8 cellular contexts compared by ENCODE assay signal in genomic region chr10:17644485-17644964, GRCh38. TPM values are rescaled to one million over a fixed set of nuclear protein-coding genes. Genes with fewer than 3 reads are reported as not detected.
DNase-seq lines count a peak whose midpoint lies in the region; ATAC-seq and TF ChIP-seq lines count a peak whose summit lies in the region.

No MANE protein-coding gene starts in this region.

- peak overlapping the region; percentile 100 for H3K4me3 ChIP-seq in DOHH2 (ENCODE audit: low read length)
- peak overlapping the region; percentile 87 for H3K4me3 ChIP-seq in WI38 (ENCODE audit: low read depth, low read length)
- peak overlapping the region; percentile 96 to 99 for H3K4me3 ChIP-seq in foreskin fibroblast (ENCODE audit: low read depth in 1 of 2, low read length in 2 of 2)
- peak overlapping the region; percentile 93 for H3K4me3 ChIP-seq in trophoblast cell (ENCODE audit: low read depth, low read length)

- peaks cover 26% of the 10 kb centered on the region for H3K4me1 ChIP-seq in DOHH2 (ENCODE audit: control insufficient read depth, low read length)
- peaks cover 2 to 5% of the 10 kb centered on the region in 2 experiments for H3K4me1 ChIP-seq in trophoblast cell (ENCODE audit: control insufficient read depth in 1 of 2, insufficient read depth in 2 of 2, low read length in 2 of 2)

- H3K27me3 ChIP-seq in DOHH2 (ENCODE audit: control insufficient read depth, low read length) (no peaks in the 10 kb centered on the region), trophoblast cell (ENCODE audit: insufficient read depth, low read length) (no peaks in the 10 kb centered on the region)

- peaks cover 82% of the 10 kb centered on the region for H3K79me2 ChIP-seq in DOHH2 (ENCODE audit: control insufficient read depth, low read length)
- H3K79me2 ChIP-seq in trophoblast cell (ENCODE audit: control insufficient read depth, insufficient read depth, low read length, poor library complexity): peaks cover 9% of the 10 kb centered on the region

- ATAC-seq in GM21381 (IDR thresholded peaks at IDR 0.05; ENCODE audit: unreplicated experiment) (peak; percentile 27), HG03571 (IDR thresholded peaks at IDR 0.05; ENCODE audit: unreplicated experiment) (peak; percentile 19), GM18520 (IDR thresholded peaks at IDR 0.05; ENCODE audit: unreplicated experiment) (no peak)

- peak overlapping the region; percentile 96 for H4K91ac ChIP-seq in trophoblast cell (ENCODE audit: low read depth, low read length)

- peaks cover 16% of the 10 kb centered on the region for H3K79me1 ChIP-seq in trophoblast cell (ENCODE audit: low read length)

- no peaks in the 10 kb centered on the region for H3F3A ChIP-seq in DOHH2 (ENCODE audit: control insufficient read depth, insufficient read depth)

- H3K14ac ChIP-seq in trophoblast cell (ENCODE audit: low read length): peak overlapping the region; percentile 96

- peak overlapping the region; percentile 88 for H2AFZ ChIP-seq in trophoblast cell (ENCODE audit: insufficient read depth, low read length, poor library complexity)

- H3K4me2 ChIP-seq in DOHH2 (ENCODE audit: low read length) (peak overlapping the region; percentile 88), trophoblast cell (ENCODE audit: low read length) (peak overlapping the region; percentile 72)

- H2BK120ac ChIP-seq in trophoblast cell (ENCODE audit: insufficient read depth, low read length, poor library complexity): peak overlapping the region; percentile 93

- peak overlapping the region; percentile 90 for H3K4ac ChIP-seq in trophoblast cell (ENCODE audit: low read depth, low read length)

- WGBS in trophoblast cell (ENCODE audit: extremely low coverage, insufficient coverage, insufficient read length): no CpG with 5 or more reads among the region's 9 CpGs

- no peak overlapping the region for H3K23ac ChIP-seq in trophoblast cell (ENCODE audit: low read length)

- H3K9me3 ChIP-seq in DOHH2 (ENCODE audit: control insufficient read depth, insufficient read depth, low read length) (no peaks in the 10 kb centered on the region), trophoblast cell (ENCODE audit: insufficient read depth, low read depth, low read length) (no peaks in the 10 kb centered on the region)

- H2AK5ac ChIP-seq in trophoblast cell (ENCODE audit: low read length): peak overlapping the region; percentile 76

- peak overlapping the region; percentile 93 for H3K9ac ChIP-seq in trophoblast cell (ENCODE audit: low read length)

- peaks cover 7% of the 10 kb centered on the region; the same call in 1 of the 2 replicates for H4K20me1 ChIP-seq in DOHH2 (ENCODE audit: control insufficient read depth, insufficient read depth, low read depth, low read length)

- H3K27ac ChIP-seq in DOHH2 (ENCODE audit: low read depth, low read length): peak overlapping the region; percentile 84
- H3K27ac ChIP-seq in trophoblast cell (ENCODE audit: low read depth, low read length): peak overlapping the region; percentile 92

- H4K8ac ChIP-seq in trophoblast cell (ENCODE audit: low read depth, low read length): peak overlapping the region; percentile 92

- TF ChIP-seq CTCF in DOHH2 (IDR thresholded peaks at IDR 0.05; ENCODE audit: low read depth, low read length, poor library complexity, severe bottlenecking) (no peak), WI38 (IDR thresholded peaks at IDR 0.05; ENCODE audit: low read depth, low read length) (no peak), foreskin fibroblast (IDR thresholded peaks at IDR 0.05; ENCODE audit: low read depth, low read length) (no peak)

- DNase-seq in foreskin fibroblast (no peak), trophoblast cell (peak in 1 of 2 donors; percentile 38), NCI-H226 (no peak)

- H4K12ac ChIP-seq in trophoblast cell (ENCODE audit: low read depth, low read length): peak overlapping the region; percentile 86

- peak overlapping the region; percentile 91 for H3K18ac ChIP-seq in trophoblast cell (ENCODE audit: low read length)

- peak overlapping the region; percentile 76 for H2BK12ac ChIP-seq in trophoblast cell (ENCODE audit: low read length)

- H3K9me2 ChIP-seq in DOHH2 (replicated peaks; ENCODE audit: control insufficient read depth, low read length): no peaks in the 10 kb centered on the region

- H3K36me3 ChIP-seq in DOHH2 (ENCODE audit: control insufficient read depth, low read length) (peaks cover 27% of the 10 kb centered on the region), trophoblast cell (ENCODE audit: control insufficient read depth in 1 of 2, insufficient read depth in 2 of 2, low read length in 2 of 2) (no peaks in the 10 kb centered on the region)

- H2BK5ac ChIP-seq in trophoblast cell (ENCODE audit: low read depth, low read length, poor library complexity): peak overlapping the region; percentile 97

RNA-seq across cellular contexts. Expression of gene STAM, which starts 0.6 kb away (rescaled TPM):
- 27.8 and 28.9 TPM in 2 replicates for polyA plus RNA-seq in trophoblast cell (2013)

RNA-seq across cellular contexts. Expression of gene HACD1, which starts 27.4 kb away (rescaled TPM):
- 21.9 and 27.2 TPM in 2 replicates for polyA plus RNA-seq in trophoblast cell (2013)
